Comparison of ENCODE assay signal across 1 cellular context in genomic region chr22:20885017-20885556, GRCh38.
TF ChIP-seq lines count a peak whose summit lies in the region.

No MANE protein-coding gene starts in this region.

TF ChIP-seq in K562, 482 proteins besides CTCF, POLR2A, EP300 and RAD21 (continued from another document and continues in another):
- TF ChIP-seq ZBTB2 (IDR thresholded peaks at IDR 0.05), result no peak
- no peak for TF ChIP-seq PHF21A (IDR thresholded peaks at IDR 0.05; ENCODE audit: borderline replicate concordance, low read depth)
- no peak for TF ChIP-seq NONO (IDR thresholded peaks at IDR 0.05; ENCODE audit: low read depth in 2 of 2, low read length in 1 of 2)
- no peak for TF ChIP-seq DIDO1 (tag; IDR thresholded peaks at IDR 0.05; ENCODE audit: low read depth)
- TF ChIP-seq TBL1XR1 (IDR thresholded peaks at IDR 0.05; ENCODE audit: low read length in 2 of 2), result no peak
- peak; percentile 83 for TF ChIP-seq GTF2E2 (tag; IDR thresholded peaks at IDR 0.05)
- 0 out of 2 replicates have a peak, but pooled peaks have one; percentile 22 for TF ChIP-seq JUNB (CRISPR knock-in tag; conservative IDR thresholded peaks at IDR 0.05)
- 0 out of 2 replicates have a peak, but pooled peaks have one; percentile 27 for TF ChIP-seq CGGBP1 (CRISPR knock-in tag; IDR thresholded peaks at IDR 0.05)
- TF ChIP-seq PTRF (tag; IDR thresholded peaks at IDR 0.05), result no peak
- no peak for TF ChIP-seq CBFB (CRISPR knock-in tag; IDR thresholded peaks at IDR 0.05)
- TF ChIP-seq JUND (IDR thresholded peaks at IDR 0.05; ENCODE audit: borderline replicate concordance, low read depth, low read length), result no peak
- no peak for TF ChIP-seq JUND (tag; IDR thresholded peaks at IDR 0.05; ENCODE audit: borderline replicate concordance, low read depth, low read length)
- no peak for TF ChIP-seq HOXB6 (CRISPR knock-in tag; IDR thresholded peaks at IDR 0.05; ENCODE audit: borderline replicate concordance)
- TF ChIP-seq USF1 (CRISPR knock-in tag; IDR thresholded peaks at IDR 0.05), result peak; percentile 44
- TF ChIP-seq, protein P1, sequence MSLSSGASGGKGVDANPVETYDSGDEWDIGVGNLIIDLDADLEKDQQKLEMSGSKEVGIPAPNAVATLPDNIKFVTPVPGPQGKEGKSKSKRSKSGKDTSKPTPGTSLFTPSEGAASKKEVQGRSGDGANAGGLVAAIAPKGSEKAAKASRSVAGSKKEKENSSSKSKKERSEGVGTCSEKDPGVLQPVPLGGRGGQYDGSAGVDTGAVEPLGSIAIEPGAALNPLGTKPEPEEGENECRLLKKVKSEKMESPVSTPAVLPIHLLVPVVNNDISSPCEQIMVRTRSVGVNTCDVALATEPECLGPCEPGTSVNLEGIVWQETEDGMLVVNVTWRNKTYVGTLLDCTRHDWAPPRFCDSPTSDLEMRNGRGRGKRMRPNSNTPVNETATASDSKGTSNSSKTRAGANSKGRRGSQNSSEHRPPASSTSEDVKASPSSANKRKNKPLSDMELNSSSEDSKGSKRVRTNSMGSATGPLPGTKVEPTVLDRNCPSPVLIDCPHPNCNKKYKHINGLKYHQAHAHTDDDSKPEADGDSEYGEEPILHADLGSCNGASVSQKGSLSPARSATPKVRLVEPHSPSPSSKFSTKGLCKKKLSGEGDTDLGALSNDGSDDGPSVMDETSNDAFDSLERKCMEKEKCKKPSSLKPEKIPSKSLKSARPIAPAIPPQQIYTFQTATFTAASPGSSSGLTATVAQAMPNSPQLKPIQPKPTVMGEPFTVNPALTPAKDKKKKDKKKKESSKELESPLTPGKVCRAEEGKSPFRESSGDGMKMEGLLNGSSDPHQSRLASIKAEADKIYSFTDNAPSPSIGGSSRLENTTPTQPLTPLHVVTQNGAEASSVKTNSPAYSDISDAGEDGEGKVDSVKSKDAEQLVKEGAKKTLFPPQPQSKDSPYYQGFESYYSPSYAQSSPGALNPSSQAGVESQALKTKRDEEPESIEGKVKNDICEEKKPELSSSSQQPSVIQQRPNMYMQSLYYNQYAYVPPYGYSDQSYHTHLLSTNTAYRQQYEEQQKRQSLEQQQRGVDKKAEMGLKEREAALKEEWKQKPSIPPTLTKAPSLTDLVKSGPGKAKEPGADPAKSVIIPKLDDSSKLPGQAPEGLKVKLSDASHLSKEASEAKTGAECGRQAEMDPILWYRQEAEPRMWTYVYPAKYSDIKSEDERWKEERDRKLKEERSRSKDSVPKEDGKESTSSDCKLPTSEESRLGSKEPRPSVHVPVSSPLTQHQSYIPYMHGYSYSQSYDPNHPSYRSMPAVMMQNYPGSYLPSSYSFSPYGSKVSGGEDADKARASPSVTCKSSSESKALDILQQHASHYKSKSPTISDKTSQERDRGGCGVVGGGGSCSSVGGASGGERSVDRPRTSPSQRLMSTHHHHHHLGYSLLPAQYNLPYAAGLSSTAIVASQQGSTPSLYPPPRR (CRISPR knock-in tag; IDR thresholded peaks at IDR 0.05; ENCODE audit: borderline replicate concordance), result no peak
- TF ChIP-seq, protein P2, sequence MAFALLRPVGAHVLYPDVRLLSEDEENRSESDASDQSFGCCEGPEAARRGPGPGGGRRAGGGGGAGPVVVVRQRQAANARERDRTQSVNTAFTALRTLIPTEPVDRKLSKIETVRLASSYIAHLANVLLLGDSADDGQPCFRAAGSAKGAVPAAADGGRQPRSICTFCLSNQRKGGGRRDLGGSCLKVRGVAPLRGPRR (CRISPR knock-in tag; IDR thresholded peaks at IDR 0.05), result peak; percentile 14; the same call in 1 of the 2 replicates
- no peak for TF ChIP-seq ZNF239 (CRISPR knock-in tag; IDR thresholded peaks at IDR 0.05)
- no peak for TF ChIP-seq BRF2 (IDR thresholded peaks at IDR 0.05; ENCODE audit: borderline replicate concordance, insufficient read depth, insufficient read length)
- no peak for TF ChIP-seq SRSF9 (IDR thresholded peaks at IDR 0.05; ENCODE audit: borderline replicate concordance, low read depth, low read length)
- peak; percentile 38; the same call in 1 of the 2 replicates for TF ChIP-seq ZNF253 (CRISPR knock-in tag; conservative IDR thresholded peaks at IDR 0.05)
- TF ChIP-seq CBX5 (IDR thresholded peaks at IDR 0.05; ENCODE audit: borderline replicate concordance, low read depth), result no peak
- TF ChIP-seq ZNF41 (CRISPR knock-in tag; conservative IDR thresholded peaks at IDR 0.05), result no peak
- no peak for TF ChIP-seq ZNF217 (CRISPR knock-in tag; IDR thresholded peaks at IDR 0.05)
- no peak for TF ChIP-seq TAF7 (tag; IDR thresholded peaks at IDR 0.05)
- TF ChIP-seq ZNF212 (CRISPR knock-in tag; IDR thresholded peaks at IDR 0.05), result no peak
- no peak for TF ChIP-seq SMARCA4 (IDR thresholded peaks at IDR 0.05)
- no peak for TF ChIP-seq SMARCC2 (IDR thresholded peaks at IDR 0.05; ENCODE audit: low read depth)
- TF ChIP-seq ZNF408 (CRISPR knock-in tag; IDR thresholded peaks at IDR 0.05; ENCODE audit: low read depth), result peak; percentile 85; the same call in 1 of the 2 replicates
- TF ChIP-seq STAT6 (CRISPR knock-in tag; IDR thresholded peaks at IDR 0.05), result no peak; the same call in none of the 2 replicates
- no peak for TF ChIP-seq SOX6 (IDR thresholded peaks at IDR 0.05)
- no peak for TF ChIP-seq KHSRP (IDR thresholded peaks at IDR 0.05)
- TF ChIP-seq SIN3A (IDR thresholded peaks at IDR 0.05; ENCODE audit: borderline replicate concordance in 2 of 2, control insufficient read depth in 1 of 2, low read depth in 2 of 2, low read length in 2 of 2), result no peak
- 0 out of 2 replicates have a peak, but pooled peaks have one; percentile 24 for TF ChIP-seq ZNF583 (CRISPR knock-in tag; IDR thresholded peaks at IDR 0.05)
- TF ChIP-seq, protein P3, sequence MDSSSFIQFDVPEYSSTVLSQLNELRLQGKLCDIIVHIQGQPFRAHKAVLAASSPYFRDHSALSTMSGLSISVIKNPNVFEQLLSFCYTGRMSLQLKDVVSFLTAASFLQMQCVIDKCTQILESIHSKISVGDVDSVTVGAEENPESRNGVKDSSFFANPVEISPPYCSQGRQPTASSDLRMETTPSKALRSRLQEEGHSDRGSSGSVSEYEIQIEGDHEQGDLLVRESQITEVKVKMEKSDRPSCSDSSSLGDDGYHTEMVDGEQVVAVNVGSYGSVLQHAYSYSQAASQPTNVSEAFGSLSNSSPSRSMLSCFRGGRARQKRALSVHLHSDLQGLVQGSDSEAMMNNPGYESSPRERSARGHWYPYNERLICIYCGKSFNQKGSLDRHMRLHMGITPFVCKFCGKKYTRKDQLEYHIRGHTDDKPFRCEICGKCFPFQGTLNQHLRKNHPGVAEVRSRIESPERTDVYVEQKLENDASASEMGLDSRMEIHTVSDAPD (CRISPR knock-in tag; IDR thresholded peaks at IDR 0.05), result 0 out of 2 replicates have a peak, but pooled peaks have one; percentile 47
- TF ChIP-seq THRB (CRISPR knock-in tag; conservative IDR thresholded peaks at IDR 0.05), result peak; percentile 27; the same call in 1 of the 2 replicates
- no peak for TF ChIP-seq ETV5 (CRISPR knock-in tag; IDR thresholded peaks at IDR 0.05; ENCODE audit: low read depth)
- TF ChIP-seq ZNF764 (CRISPR knock-in tag; IDR thresholded peaks at IDR 0.05; ENCODE audit: low read depth), result no peak
- TF ChIP-seq ZNF384 (IDR thresholded peaks at IDR 0.05; ENCODE audit: low read depth, low read length), result no peak
- TF ChIP-seq, protein P4, sequence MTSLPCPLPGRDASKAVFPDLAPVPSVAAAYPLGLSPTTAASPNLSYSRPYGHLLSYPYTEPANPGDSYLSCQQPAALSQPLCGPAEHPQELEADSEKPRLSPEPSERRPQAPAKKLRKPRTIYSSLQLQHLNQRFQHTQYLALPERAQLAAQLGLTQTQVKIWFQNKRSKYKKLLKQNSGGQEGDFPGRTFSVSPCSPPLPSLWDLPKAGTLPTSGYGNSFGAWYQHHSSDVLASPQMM (CRISPR knock-in tag; IDR thresholded peaks at IDR 0.05), result no peak
- TF ChIP-seq SPI1 (IDR thresholded peaks at IDR 0.05; ENCODE audit: borderline replicate concordance, low read depth, low read length), result no peak
- peak; percentile 36 for TF ChIP-seq TBP (optimal IDR thresholded peaks at IDR 0.05; ENCODE audit: low read depth, low read length)
- 0 out of 2 replicates have a peak, but pooled peaks have one; percentile 45 for TF ChIP-seq GTF2A2 (tag; IDR thresholded peaks at IDR 0.05)
- TF ChIP-seq CCAR2 (IDR thresholded peaks at IDR 0.05; ENCODE audit: low read depth, low read length), result no peak
- 0 out of 2 replicates have a peak, but pooled peaks have one; percentile 45 for TF ChIP-seq ZFP1 (CRISPR knock-in tag; IDR thresholded peaks at IDR 0.05)
- no peak for TF ChIP-seq DDX20 (tag; IDR thresholded peaks at IDR 0.05; ENCODE audit: low read depth)
- TF ChIP-seq HDAC1 (IDR thresholded peaks at IDR 0.05), result no peak
- TF ChIP-seq, protein P5, sequence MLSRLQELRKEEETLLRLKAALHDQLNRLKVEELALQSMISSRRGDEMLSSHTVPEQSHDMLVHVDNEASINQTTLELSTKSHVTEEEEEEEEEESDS (CRISPR knock-in tag; IDR thresholded peaks at IDR 0.05), result no peak
- TF ChIP-seq ZNF224 (CRISPR knock-in tag; IDR thresholded peaks at IDR 0.05), result no peak
